Comparison of ENCODE assay signal across 21 cellular contexts in genomic region chr1:111696330-111696729, GRCh38. TPM values are rescaled to one million over a fixed set of nuclear protein-coding genes. Genes with fewer than 3 reads are reported as not detected.
DNase-seq lines count a peak whose midpoint lies in the region; ATAC-seq, FAIRE-seq and TF ChIP-seq lines count a peak whose summit lies in the region.
"Had no signal": no experiment of that assay in that cellular context is flagged by ENCODE, and none has a peak within 500 bp of the region (broad histone marks: within the 10 kb centered on the region; RNA-seq: fewer than 3 reads in every experiment).

No MANE protein-coding gene starts in this region.

- no peaks in the 10 kb centered on the region for H3K27me3 ChIP-seq in CD4-positive, alpha-beta memory T cell (ENCODE audit: insufficient read depth, low read length)
- no peaks in the 10 kb centered on the region for H3K27me3 ChIP-seq in Karpas-422 (ENCODE audit: low read length)
- H3K27me3 ChIP-seq in psoas muscle (ENCODE audit: insufficient read depth in 3 of 3, low read length in 2 of 3) = no peaks in the 10 kb centered on the region
- H3K27me3 ChIP-seq in ovary = no peaks in the 10 kb centered on the region
- H3K27me3 ChIP-seq in ascending aorta = no peaks in the 10 kb centered on the region

- no peak for TF ChIP-seq POLR2A in ovary (IDR thresholded peaks at IDR 0.05)

- intact Hi-C loops in CD4-positive, alpha-beta memory T cell (cut with micrococcal nuclease) = loop anchor here (10.0 kb wide), 1 partner anchor 72 kb away; no protein-coding TSS in a partner anchor
- intact Hi-C loops in psoas muscle (cut with DNase I) = no loop called here
- intact Hi-C loops in ovary (cut with DNase I) = no loop called here
- intact Hi-C loops in ascending aorta (cut with DNase I) = no loop called here

- H3K4me1 Mint-ChIP-seq in CD4-positive, alpha-beta memory T cell = peaks cover 33 to 56% (median 40%) of the 10 kb centered on the region in 4 donors
- H3K4me1 Mint-ChIP-seq in chondrocyte (ENCODE audit: low read depth) = peaks cover 23% of the 10 kb centered on the region
- H3K4me1 Mint-ChIP-seq: nephron had no signal

- no peak overlapping the region for H3K4me3 ChIP-seq in CD4-positive, alpha-beta memory T cell (ENCODE audit: low read length in 2 of 2)
- H3K4me3 ChIP-seq in Karpas-422 (ENCODE audit: low read length) = no peak overlapping the region
- H3K4me3 ChIP-seq in psoas muscle = no peak overlapping the region
- H3K4me3 ChIP-seq in ovary = no peak overlapping the region
- H3K4me3 ChIP-seq in ascending aorta = no peak overlapping the region
- H3K4me3 ChIP-seq: skin epidermis had no signal

- H3K27me3 Mint-ChIP-seq in CD4-positive, alpha-beta memory T cell = no peaks in the 10 kb centered on the region
- no peaks in the 10 kb centered on the region for H3K27me3 Mint-ChIP-seq in chondrocyte (ENCODE audit: low read depth)
- H3K27me3 Mint-ChIP-seq: activated T-helper 17 cell treated with anti-CD3 and anti-CD28 coated beads, Interleukin-2, amount 50 U/mL, for 72 hours had no signal

- peaks cover 21% of the 10 kb centered on the region for H3K4me1 ChIP-seq in CD4-positive, alpha-beta memory T cell (ENCODE audit: insufficient read depth, low read length)
- H3K4me1 ChIP-seq in Karpas-422 (ENCODE audit: low read length) (peaks cover 55% of the 10 kb centered on the region), psoas muscle (peaks cover 6% of the 10 kb centered on the region), ovary (ENCODE audit: insufficient read depth) (no peaks in the 10 kb centered on the region), ascending aorta (peaks cover under 1 to 3% of the 10 kb centered on the region in 2 donors)

- H3K9me3 Mint-ChIP-seq in CD4-positive, alpha-beta memory T cell = no peaks in the 10 kb centered on the region
- no peaks in the 10 kb centered on the region for H3K9me3 Mint-ChIP-seq in chondrocyte (ENCODE audit: low read depth)
- H3K9me3 Mint-ChIP-seq: activated T-helper 17 cell treated with anti-CD3 and anti-CD28 coated beads, Interleukin-2, amount 50 U/mL, for 72 hours; nephron had no signal

- H3K36me3 ChIP-seq in CD4-positive, alpha-beta memory T cell (ENCODE audit: insufficient read depth, low read length) = peaks cover 75% of the 10 kb centered on the region
- H3K36me3 ChIP-seq in Karpas-422 (ENCODE audit: insufficient read depth, low read length) = peaks cover 23% of the 10 kb centered on the region; the same call in 1 of the 2 replicates
- H3K36me3 ChIP-seq in psoas muscle (ENCODE audit: insufficient read depth in 1 of 2, low read depth in 1 of 2) = peaks cover 0 to 87% of the 10 kb centered on the region in 2 donors
- H3K36me3 ChIP-seq in ovary = no peaks in the 10 kb centered on the region
- peaks cover 34 to 51% of the 10 kb centered on the region in 2 donors for H3K36me3 ChIP-seq in ascending aorta

- peaks cover 9% of the 10 kb centered on the region; the same call in 1 of the 2 replicates for H3K79me2 ChIP-seq in Karpas-422 (ENCODE audit: low read length)

- H3K9ac ChIP-seq in Karpas-422 (ENCODE audit: low read length) = peak overlapping the region; percentile 18; the same call in 1 of the 2 replicates

- peak overlapping the region; percentile 44 for H3K4me2 ChIP-seq in Karpas-422 (ENCODE audit: low read depth, low read length, poor library complexity, severe bottlenecking)

- no peak overlapping the region for H3K27ac ChIP-seq in CD4-positive, alpha-beta memory T cell (ENCODE audit: low read depth, low read length)
- H3K27ac ChIP-seq in Karpas-422 (ENCODE audit: low read length) (peak overlapping the region; percentile 65), psoas muscle (no peak overlapping the region), ovary (no peak overlapping the region), ascending aorta (no peak overlapping the region)
- H3K27ac ChIP-seq: skin epidermis had no signal

- H3K27ac Mint-ChIP-seq in CD4-positive, alpha-beta memory T cell = peak overlapping the region in 6 of 7 donors; percentile 33 to 82 (median 71)
- peak overlapping the region; percentile 3 for H3K27ac Mint-ChIP-seq in chondrocyte (ENCODE audit: unreplicated experiment)
- H3K27ac Mint-ChIP-seq: nephron had no signal

- CTCF ChIA-PET in CD4-positive, alpha-beta memory T cell (lab: Charles Lee; ENCODE audit: partially characterized antibody) = no interaction called here

- ATAC-seq in psoas muscle = no peak
- ATAC-seq: activated T-helper 17 cell treated with anti-CD3 and anti-CD28 coated beads, Interleukin-2, amount 50 U/mL, for 72 hours had no signal

- no peak overlapping the region for H3K4me3 Mint-ChIP-seq in CD4-positive, alpha-beta memory T cell
- H3K4me3 Mint-ChIP-seq in chondrocyte (ENCODE audit: unreplicated experiment) = no peak overlapping the region
- H3K4me3 Mint-ChIP-seq: activated T-helper 17 cell treated with anti-CD3 and anti-CD28 coated beads, Interleukin-2, amount 50 U/mL, for 72 hours; nephron had no signal

- H4K20me1 ChIP-seq in Karpas-422 (ENCODE audit: insufficient read depth, low read depth, low read length) = no peaks in the 10 kb centered on the region

- H3K9me3 ChIP-seq in CD4-positive, alpha-beta memory T cell (ENCODE audit: control insufficient read depth in 1 of 2, low read length in 2 of 2) = no peaks in the 10 kb centered on the region
- H3K9me3 ChIP-seq in Karpas-422 (ENCODE audit: low read length) (no peaks in the 10 kb centered on the region), psoas muscle (no peaks in the 10 kb centered on the region), ovary (no peaks in the 10 kb centered on the region), ascending aorta (no peaks in the 10 kb centered on the region)

- POLR2A ChIA-PET in CD4-positive, alpha-beta memory T cell (lab: Charles Lee; ENCODE audit: partially characterized antibody) = no interaction called here

- no peak for DNase-seq in CD4-positive, alpha-beta memory T cell
- no peak for DNase-seq in GM18507 (ENCODE audit: extremely low spot score, insufficient read length, low read depth)
- no peak for DNase-seq in Karpas-422
- DNase-seq in chondrocyte (ENCODE audit: low spot score) = no peak
- DNase-seq in psoas muscle = no peak
- DNase-seq in ovary = no peak
- DNase-seq in NCI-H1417 treated with DMSO at 0.1 percent for 48 hours (lab: John Stamatoyannopoulos, UW) = no peak
- no peak for DNase-seq in ascending aorta (ENCODE audit: low spot score in 2 of 2)
- DNase-seq: activated CD4-positive, alpha-beta T cell treated with anti-CD3 and anti-CD28 coated beads, Interleukin-2, amount 50 U/mL, for 48 hours; AML-193; amniotic stem cell; caudate nucleus; kidney glomerular epithelial cell; mammary epithelial cell; NCI-H1417; SHP77 treated with DMSO at 0.1 percent for 48 hours; stimulated activated CD4-positive, alpha-beta T cell treated with anti-CD3 and anti-CD28 coated beads, Interleukin-4, amount 100 ng/mL, for 24 hours; T-helper 1 cell had no signal

- no peaks in the 10 kb centered on the region for H3K9me2 ChIP-seq in Karpas-422 (replicated peaks; ENCODE audit: insufficient read depth, low read length)

- no peak for TF ChIP-seq CTCF in chondrocyte (IDR thresholded peaks at IDR 0.05)
- no peak for TF ChIP-seq CTCF in psoas muscle (IDR thresholded peaks at IDR 0.05)
- TF ChIP-seq CTCF in ovary (IDR thresholded peaks at IDR 0.05) = no peak
- no peak for TF ChIP-seq CTCF in ascending aorta (IDR thresholded peaks at IDR 0.05)

- H3K36me3 Mint-ChIP-seq in CD4-positive, alpha-beta memory T cell = peaks cover 53 to 81% of the 10 kb centered on the region in 2 donors
- peaks cover 43% of the 10 kb centered on the region for H3K36me3 Mint-ChIP-seq in chondrocyte (ENCODE audit: low read depth)

- FAIRE-seq in GM18507 (lab: Jason Lieb, UNC) = peak; percentile 89

- no peak overlapping the region for H2AFZ ChIP-seq in Karpas-422 (ENCODE audit: low read length)

- TF ChIP-seq EP300 in ovary (IDR thresholded peaks at IDR 0.05) = no peak

RNA-seq across cellular contexts. Expression of gene INKA2, which starts 42.9 kb away (rescaled TPM):
- 1 to 10 TPM; 2.2 to 2.4 TPM for total RNA-seq in CD4-positive, alpha-beta memory T cell
- polyA plus RNA-seq in CD4-positive, alpha-beta memory T cell = under 1 TPM; 0.16 to 0.24 TPM
- total RNA-seq in Karpas-422 (2014; rRNA removed; shearing (Covaris generic); ENCODE audit: low replicate concordance) = 1.1 and 1.6 TPM in 2 replicates
- total RNA-seq in chondrocyte (2.8 to 5.4 TPM (median 3.6 TPM) in 3 replicates), psoas muscle (10 to 100 TPM in 2 of 4 donors, 1 to 10 TPM in 2; 7.4 to 15.0 (median 10.4) TPM), ovary (10 to 100 TPM in 4 of 7 donors, 1 to 10 TPM in 3; 2.9 to 22.2 (median 10.5) TPM), ascending aorta (not detected)
- polyA plus RNA-seq in psoas muscle (1 to 10 TPM; 1.6 to 5.4 (median 3.7) TPM), ovary (1 to 10 TPM; 2.3 to 4.1 TPM)

RNA-seq across cellular contexts. Expression of gene DDX20, which starts 59.4 kb away (rescaled TPM):
- 10 to 100 TPM; 22.2 to 26.0 TPM for total RNA-seq in CD4-positive, alpha-beta memory T cell
- 10 to 100 TPM; 10.1 to 13.9 TPM for polyA plus RNA-seq in CD4-positive, alpha-beta memory T cell
- total RNA-seq in Karpas-422 (2014; rRNA removed; shearing (Covaris generic); ENCODE audit: low replicate concordance) = 20.6 and 33.3 TPM in 2 replicates
- total RNA-seq in chondrocyte (9.9 to 10.7 TPM (median 10.0 TPM) in 3 replicates), psoas muscle (10 to 100 TPM in 1 of 4 donors, 1 to 10 TPM in 3; 6.2 to 11.6 (median 7.6) TPM), ovary (10 to 100 TPM; 10.6 to 26.9 (median 14.5) TPM), ascending aorta (11.3 TPM)
- polyA plus RNA-seq in psoas muscle (10 to 100 TPM in 1 of 3 donors, 1 to 10 TPM in 2; 7.9 to 11.3 (median 8.1) TPM), ovary (10 to 100 TPM in 1 of 2 donors, 1 to 10 TPM in 1; 7.3 to 10.5 TPM)
